ENCODE assay signal across 8 cellular contexts in the genomic region with DNA sequence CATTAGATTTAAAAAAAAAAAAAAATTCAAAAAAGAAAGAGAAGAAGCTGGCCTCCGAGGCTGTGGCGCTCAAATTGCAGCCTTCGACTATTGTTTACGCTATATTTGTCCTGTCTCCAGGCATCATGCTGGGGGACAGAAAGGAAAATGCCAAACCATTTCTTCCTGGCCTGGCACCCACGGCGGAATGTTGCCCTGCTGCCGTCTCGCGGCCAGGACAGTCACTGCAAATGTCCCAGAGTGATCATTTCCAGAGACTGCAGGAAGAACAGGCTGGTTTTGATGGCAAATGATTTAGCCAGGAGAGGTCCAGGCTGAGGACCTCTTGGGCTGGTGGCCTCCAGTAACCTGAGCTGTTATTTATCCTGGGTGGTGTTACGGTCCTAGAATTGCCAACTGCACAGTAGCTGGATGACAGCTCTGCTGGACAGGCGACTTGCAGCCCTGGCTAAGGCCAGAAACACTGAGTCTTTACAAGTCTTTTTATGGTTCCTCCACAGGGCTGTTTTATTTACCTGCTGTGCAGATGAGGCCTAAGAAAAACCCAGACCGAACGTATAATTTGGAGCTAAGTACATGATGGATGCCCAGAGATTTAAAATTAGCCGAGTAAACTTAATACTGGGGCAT. TPM values are rescaled to one million over a fixed set of nuclear protein-coding genes. Genes with fewer than 3 reads are reported as not detected.
DNase-seq lines count a peak whose midpoint lies in the region; ATAC-seq and TF ChIP-seq lines count a peak whose summit lies in the region.

No MANE protein-coding gene starts in this region.

- no peak for ATAC-seq in activated T-cell treated with anti-CD3 and anti-CD28 coated beads, Interleukin-2, amount 50 U/mL, for 4 hours
- ATAC-seq in GM18505 (IDR thresholded peaks at IDR 0.05; ENCODE audit: unreplicated experiment): no peak

- no peaks in the 10 kb centered on the region for H3K36me3 Mint-ChIP-seq in activated T-cell treated with anti-CD3 and anti-CD28 coated beads, Interleukin-2, amount 50 U/mL, for 4 hours (ENCODE audit: insufficient read depth)

- DNase-seq in RKO (ENCODE audit: low spot score): peak; percentile 7
- DNase-seq in fibroblast of villous mesenchyme (ENCODE audit: low read depth): peak; percentile 11
- peak in 48 of 56 donors; percentile 1 to 73 (median 31) for DNase-seq in nucleus accumbens (lab: John Stamatoyannopoulos, UW)
- no peak for DNase-seq in stimulated activated CD8-positive, alpha-beta memory T cell treated with anti-CD3 and anti-CD28 coated beads, Interleukin-4, amount 100 ng/mL, for 48 hours
- no peak for DNase-seq in activated T-cell treated with anti-CD3 and anti-CD28 coated beads, Interleukin-2, amount 50 U/mL, for 4 hours
- DNase-seq in HuH-7 (ENCODE audit: low spot score): no peak

- no peaks in the 10 kb centered on the region for H3K9me3 Mint-ChIP-seq in activated T-cell treated with anti-CD3 and anti-CD28 coated beads, Interleukin-2, amount 50 U/mL, for 4 hours

- no peaks in the 10 kb centered on the region for H3K4me1 Mint-ChIP-seq in activated T-cell treated with anti-CD3 and anti-CD28 coated beads, Interleukin-2, amount 50 U/mL, for 4 hours (ENCODE audit: low read depth)

- H3K4me3 Mint-ChIP-seq in activated T-cell treated with anti-CD3 and anti-CD28 coated beads, Interleukin-2, amount 50 U/mL, for 4 hours: no peak overlapping the region

- TF ChIP-seq CTCF in C4-2B (conservative IDR thresholded peaks at IDR 0.05) (peak; percentile 93), fibroblast of villous mesenchyme (IDR thresholded peaks at IDR 0.05; ENCODE audit: insufficient read depth, low read depth, low read length) (peak; percentile 52)

- peaks cover 15% of the 10 kb centered on the region for H3K27me3 Mint-ChIP-seq in activated T-cell treated with anti-CD3 and anti-CD28 coated beads, Interleukin-2, amount 50 U/mL, for 4 hours (ENCODE audit: low read depth)

- TF ChIP-seq POLR2A in GM18505 (IDR thresholded peaks at IDR 0.05; ENCODE audit: borderline replicate concordance, extremely low read depth, insufficient read depth, insufficient read length): no peak

- no peak overlapping the region for H3K27ac ChIP-seq in C4-2B

- no peak overlapping the region for H3K4me3 ChIP-seq in fibroblast of villous mesenchyme (ENCODE audit: low read depth, low read length)

RNA-seq across cellular contexts. Expression of a gene that starts 30.2 kb away (rescaled TPM):
- not detected in 2 replicates for total RNA-seq in fibroblast of villous mesenchyme
- total RNA-seq in activated T-cell treated with anti-CD3 and anti-CD28 coated beads, Interleukin-2, amount 50 U/mL, for 4 hours: not detected

RNA-seq across cellular contexts. Expression of a gene that starts 39.6 kb away (rescaled TPM):
- 28.7 and 32.8 TPM in 2 replicates for total RNA-seq in fibroblast of villous mesenchyme
- total RNA-seq in activated T-cell treated with anti-CD3 and anti-CD28 coated beads, Interleukin-2, amount 50 U/mL, for 4 hours: under 1 TPM in 1 of 3 donors, not detected in 2; 0.46 TPM

Comparison
In these comparisons a context has a peak if more than half of its experiments do, and no peak if none do; other contexts are left out.
1. DNase-seq: peak in RKO (single experiment), fibroblast of villous mesenchyme (single experiment) and nucleus accumbens (48 of 56); none in stimulated activated CD8-positive, alpha-beta memory T cell treated with anti-CD3 and anti-CD28 coated beads, Interleukin-4, amount 100 ng/mL, for 48 hours (single experiment), activated T-cell treated with anti-CD3 and anti-CD28 coated beads, Interleukin-2, amount 50 U/mL, for 4 hours (single experiment) and HuH-7 (single experiment).
2. RNA of a gene that starts 39.6 kb away (total RNA-seq): 28.7 to 32.8 TPM in fibroblast of villous mesenchyme; 0.46 TPM in activated T-cell treated with anti-CD3 and anti-CD28 coated beads, Interleukin-2, amount 50 U/mL, for 4 hours; every median in the first group is over 10 times any median in the second.